Comparison of ENCODE assay signal across 17 cellular contexts in genomic region chr1:177023710-177024109, GRCh38.
DNase-seq lines count a peak whose midpoint lies in the region; ATAC-seq and TF ChIP-seq lines count a peak whose summit lies in the region.
"Had no signal": no experiment of that assay in that cellular context is flagged by ENCODE, and none has a peak within 500 bp of the region (broad histone marks: within the 10 kb centered on the region; RNA-seq: fewer than 3 reads in every experiment).

No MANE protein-coding gene starts in this region.

- no peak overlapping the region for H2AFZ ChIP-seq in SK-N-SH (ENCODE audit: low read depth)
- H2AFZ ChIP-seq in osteoblast (ENCODE audit: low read length) = no peak overlapping the region

- H3K27me3 ChIP-seq in SK-N-SH (ENCODE audit: insufficient read depth) (no peaks in the 10 kb centered on the region), SJCRH30 (no peaks in the 10 kb centered on the region), osteoblast (ENCODE audit: insufficient read depth, low read length) (no peaks in the 10 kb centered on the region)
- H3K27me3 ChIP-seq: Peyer's patch had no signal

- H3K4me1 ChIP-seq in SK-N-SH (ENCODE audit: control insufficient read depth in 1 of 2, insufficient read depth in 2 of 2, low read depth in 1 of 2, low read length in 1 of 2) (peaks cover 0 to 22% of the 10 kb centered on the region in 2 experiments; a peak in 2 of 4 replicates), SJCRH30 (no peaks in the 10 kb centered on the region), osteoblast (ENCODE audit: insufficient read depth, low read length) (no peaks in the 10 kb centered on the region)
- H3K4me1 ChIP-seq: A549, Peyer's patch had no signal

- peak in 1 of 2 experiments; percentile 47; a peak in 2 of 4 replicates for TF ChIP-seq EP300 in SK-N-SH (IDR thresholded peaks at IDR 0.05; ENCODE audit: borderline replicate concordance in 1 of 2, low read depth in 1 of 2, low read length in 1 of 2)

- no peak for TF ChIP-seq RAD21 in SK-N-SH (IDR thresholded peaks at IDR 0.05; ENCODE audit: low read length)

- peak; percentile 74 for DNase-seq in SK-N-SH
- peak; percentile 73 for DNase-seq in NCI-H1092 treated with DMSO at 0.1 percent for 48 hours (lab: John Stamatoyannopoulos, UW)
- peak; percentile 3 to 9 for DNase-seq in SJCRH30
- DNase-seq in osteoblast (ENCODE audit: insufficient read length, low spot score, missing footprints) = no peak
- DNase-seq: CD4-positive, CD25-positive, alpha-beta regulatory T cell; DMS 273 treated with DMSO at 0.1 percent for 48 hours; IMR-90; MV-4-11; NCI-H1436 treated with DMSO at 0.1 percent for 48 hours; NCI-H2029 treated with DMSO at 0.1 percent for 48 hours; NCI-H69; Peyer's patch had no signal

- ATAC-seq in SK-N-SH treated with all-trans-retinoic acid at 6 μM for 48 hours (no peak; the same call in 2 of the 3 replicates), GM21390 (IDR thresholded peaks at IDR 0.05; ENCODE audit: unreplicated experiment) (no peak), HG02973 (IDR thresholded peaks at IDR 0.05; ENCODE audit: unreplicated experiment) (no peak)
- ATAC-seq: A549 had no signal

- H3K9ac ChIP-seq in SK-N-SH = no peak overlapping the region
- H3K9ac ChIP-seq: KMS-11 had no signal

- H3K36me3 ChIP-seq in SK-N-SH (replicated peaks in 1 of 2; ENCODE audit: control insufficient read depth in 1 of 2, insufficient read depth in 2 of 2, low read length in 1 of 2) (no peaks in the 10 kb centered on the region), SJCRH30 (no peaks in the 10 kb centered on the region), osteoblast (ENCODE audit: insufficient read depth, low read length) (no peaks in the 10 kb centered on the region)
- H3K36me3 ChIP-seq: Peyer's patch had no signal

- no peaks in the 10 kb centered on the region for H3K9me2 ChIP-seq in SK-N-SH

- H4K20me1 ChIP-seq in SK-N-SH (ENCODE audit: insufficient read depth) (no peaks in the 10 kb centered on the region), osteoblast (ENCODE audit: insufficient read depth, low read length) (no peaks in the 10 kb centered on the region)

- H3K4me3 ChIP-seq in SK-N-SH (ENCODE audit: low read depth in 2 of 2, low read length in 1 of 2) (no peak overlapping the region), SJCRH30 (no peak overlapping the region), osteoblast (ENCODE audit: insufficient read depth, low read length) (no peak overlapping the region)
- H3K4me3 ChIP-seq: A549, Peyer's patch had no signal

- TF ChIP-seq CTCF in SK-N-SH (IDR thresholded peaks at IDR 0.05) (no peak), osteoblast (IDR thresholded peaks at IDR 0.05; ENCODE audit: extremely low read depth, low read depth, low read length) (no peak)

- no peaks in the 10 kb centered on the region for H3K79me2 ChIP-seq in SK-N-SH (ENCODE audit: insufficient read depth)
- no peaks in the 10 kb centered on the region for H3K79me2 ChIP-seq in osteoblast (ENCODE audit: insufficient read depth, low read length)

- H3K4me2 ChIP-seq in SK-N-SH (no peak overlapping the region), osteoblast (ENCODE audit: insufficient read depth, low read length) (no peak overlapping the region)
- H3K4me2 ChIP-seq: A549, KMS-11 had no signal

- H3K9me3 ChIP-seq in SK-N-SH (no peaks in the 10 kb centered on the region), SJCRH30 (replicated peaks) (no peaks in the 10 kb centered on the region), osteoblast (ENCODE audit: low read depth, low read length) (no peaks in the 10 kb centered on the region)
- H3K9me3 ChIP-seq: A549, Peyer's patch had no signal

- H3K27ac ChIP-seq in SK-N-SH (ENCODE audit: low read depth in 2 of 2, low read length in 1 of 2) (peak overlapping the region in 1 of 2 experiments; percentile 92; a peak in 2 of 4 replicates), SJCRH30 (no peak overlapping the region), osteoblast (ENCODE audit: low read depth, low read length) (no peak overlapping the region)
- H3K27ac ChIP-seq: A549, KMS-11, Peyer's patch had no signal

- POLR2A ChIA-PET in SK-N-SH (lab: Yijun Ruan, JAX) = no interaction called here

- WGBS in SK-N-SH (ENCODE audit: low lambda C conversion rate) = 4% methylated on average over 2 of the region's 3 CpGs

- CTCF ChIA-PET in SK-N-SH (lab: Yijun Ruan, JAX) = interaction anchor here (1.8 kb wide), 1 partner anchor 158 kb away, joined by 8 read pairs; no protein-coding TSS in a partner anchor

- no peaks in the 10 kb centered on the region for H3F3A ChIP-seq in SK-N-SH (replicated peaks; ENCODE audit: insufficient read depth)

TF ChIP-seq in SK-N-SH, 30 proteins besides CTCF, POLR2A, EP300 and RAD21:
- TF ChIP-seq CHD2 (IDR thresholded peaks at IDR 0.05; ENCODE audit: low read length, partially characterized antibody) = peak; percentile 15
- no peak for TF ChIP-seq NFIC (IDR thresholded peaks at IDR 0.05; ENCODE audit: borderline replicate concordance)
- peak; percentile 17; the same call in 1 of the 2 replicates for TF ChIP-seq FOXJ3 (CRISPR knock-in tag; IDR thresholded peaks at IDR 0.05)
- TF ChIP-seq TEAD4 (IDR thresholded peaks at IDR 0.05; ENCODE audit: borderline replicate concordance, insufficient read depth) = no peak
- no peak for TF ChIP-seq EZH2phosphoT487 (IDR thresholded peaks at IDR 0.05; ENCODE audit: borderline replicate concordance, low read depth)
- TF ChIP-seq, protein P1, sequence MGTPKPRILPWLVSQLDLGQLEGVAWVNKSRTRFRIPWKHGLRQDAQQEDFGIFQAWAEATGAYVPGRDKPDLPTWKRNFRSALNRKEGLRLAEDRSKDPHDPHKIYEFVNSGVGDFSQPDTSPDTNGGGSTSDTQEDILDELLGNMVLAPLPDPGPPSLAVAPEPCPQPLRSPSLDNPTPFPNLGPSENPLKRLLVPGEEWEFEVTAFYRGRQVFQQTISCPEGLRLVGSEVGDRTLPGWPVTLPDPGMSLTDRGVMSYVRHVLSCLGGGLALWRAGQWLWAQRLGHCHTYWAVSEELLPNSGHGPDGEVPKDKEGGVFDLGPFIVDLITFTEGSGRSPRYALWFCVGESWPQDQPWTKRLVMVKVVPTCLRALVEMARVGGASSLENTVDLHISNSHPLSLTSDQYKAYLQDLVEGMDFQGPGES (IDR thresholded peaks at IDR 0.05; ENCODE audit: low read depth, low read length) = no peak
- peak; percentile 66; the same call in 1 of the 2 replicates for TF ChIP-seq MXI1 (IDR thresholded peaks at IDR 0.05; ENCODE audit: low read depth, low read length)

TF ChIP-seq in SK-N-SH treated with all-trans-retinoic acid at 6 μM for 48 hours, 23 proteins besides CTCF, POLR2A, EP300 and RAD21:
- TF ChIP-seq ZFP30 (CRISPR knock-in tag; IDR thresholded peaks at IDR 0.05) = no peak
